In the genomic region with DNA sequence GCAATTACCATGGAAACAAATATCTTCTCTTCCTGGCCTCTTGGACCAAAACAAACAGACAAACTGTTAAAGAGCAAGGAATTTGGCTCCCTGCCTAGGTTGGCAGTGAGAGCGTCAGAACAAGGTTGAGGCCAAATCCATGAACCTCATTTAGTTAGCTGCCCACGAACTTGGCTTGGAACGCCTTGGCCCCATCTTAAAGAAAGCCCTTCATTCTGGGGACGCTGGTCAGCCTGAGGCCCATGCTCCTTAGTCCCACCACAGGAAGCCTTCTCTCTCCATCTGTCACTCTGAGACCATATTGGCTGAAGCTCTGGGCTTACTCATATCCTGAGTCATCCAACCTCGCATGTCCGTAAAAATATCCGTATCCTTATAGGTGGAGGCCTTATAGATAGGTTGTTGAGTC, we compare ENCODE assay signal across 11 cellular contexts.
DNase-seq lines count a peak whose midpoint lies in the region; ATAC-seq and TF ChIP-seq lines count a peak whose summit lies in the region.
"Had no signal": no experiment of that assay in that cellular context is flagged by ENCODE, and none has a peak within 500 bp of the region (broad histone marks: within the 10 kb centered on the region; RNA-seq: fewer than 3 reads in every experiment).

No MANE protein-coding gene starts in this region.

- DNase-seq in Right ventricle myocardium superior (peak; percentile 55), cardiac septum (ENCODE audit: low spot score) (no peak), astrocyte of the spinal cord (ENCODE audit: low read depth, low spot score) (peak; percentile 87), left ventricle myocardium superior (peak; percentile 47), aorta (peak in 1 of 2 donors; percentile 50), NCI-H524 treated with DMSO at 0.1 percent for 48 hours (lab: John Stamatoyannopoulos, UW) (no peak), DMS79 treated with DMSO at 0.1 percent for 48 hours (lab: John Stamatoyannopoulos, UW) (no peak)
- DNase-seq: SHP77 treated with DMSO at 0.1 percent for 48 hours had no signal

- peak; percentile 65 for ATAC-seq in Right ventricle myocardium superior (ENCODE audit: poor library complexity)
- ATAC-seq in left ventricle myocardium superior: peak; percentile 52
- ATAC-seq in aorta (ENCODE audit: low FRiP score): peak; percentile 40
- ATAC-seq in HG02588 (IDR thresholded peaks at IDR 0.05; ENCODE audit: unreplicated experiment): no peak

- intact Hi-C loops in Right ventricle myocardium superior (cut with DNase I): loop anchor here (2.0 to 10.0 kb wide), 2 partner anchors 260 to 348 kb away; no protein-coding TSS in a partner anchor
- intact Hi-C loops in cardiac septum (cut with DNase I): loop anchor here (2.0 to 10.0 kb wide), 5 partner anchors 101 to 578 kb away; a partner anchor contains a TSS
- intact Hi-C loops in left ventricle myocardium superior (cut with micrococcal nuclease): loop anchor here (5.0 kb wide), 2 partner anchors 261 to 346 kb away; no protein-coding TSS in a partner anchor
- intact Hi-C loops in aorta (cut with DNase I): loop anchor here (2.0 to 5.0 kb wide), 6 partner anchors 260 to 586 kb away; no protein-coding TSS in a partner anchor

- in situ Hi-C loops in astrocyte of the spinal cord (cut with HindIII; ENCODE audit: low sequenced_read_pairs): no loop called here

- no peaks in the 10 kb centered on the region for H3K36me3 ChIP-seq in aorta (ENCODE audit: control insufficient read depth in 1 of 2, insufficient read depth in 2 of 2, low read length in 1 of 2)
- H3K36me3 ChIP-seq: BLaER1 had no signal

- H3K27ac ChIP-seq in aorta (ENCODE audit: low read depth in 1 of 2, low read length in 2 of 2): no peak overlapping the region
- H3K27ac ChIP-seq: BLaER1 had no signal

- WGBS in aorta, 2 donors: 2 to 8% methylated on average over 7 of the region's 7 CpGs

- no peaks in the 10 kb centered on the region for H3K27me3 ChIP-seq in aorta (ENCODE audit: control insufficient read depth in 1 of 2, insufficient read depth in 2 of 2, low read length in 1 of 2)
- H3K27me3 ChIP-seq: BLaER1, dorsolateral prefrontal cortex had no signal

- no peaks in the 10 kb centered on the region for H3K4me1 ChIP-seq in aorta (ENCODE audit: control insufficient read depth in 1 of 2, insufficient read depth in 2 of 2, low read length in 2 of 2)

- TF ChIP-seq CTCF in astrocyte of the spinal cord (IDR thresholded peaks at IDR 0.05; ENCODE audit: low read depth, low read length): no peak

- H3K9me3 ChIP-seq in aorta (ENCODE audit: control insufficient read depth, low read length): no peaks in the 10 kb centered on the region
- H3K9me3 ChIP-seq: BLaER1 had no signal

- H3K4me3 ChIP-seq in astrocyte of the spinal cord (ENCODE audit: low read depth, low read length) (no peak overlapping the region), aorta (ENCODE audit: low read length in 2 of 2) (no peak overlapping the region)
- H3K4me3 ChIP-seq: BLaER1, dorsolateral prefrontal cortex had no signal

Comparison
In these comparisons a context has a peak if more than half of its experiments do, and no peak if none do; other contexts are left out.
1. DNase-seq: peak in Right ventricle myocardium superior (single experiment), astrocyte of the spinal cord (single experiment) and left ventricle myocardium superior (single experiment); none in cardiac septum (single experiment), NCI-H524 treated with DMSO at 0.1 percent for 48 hours (single experiment) and DMS79 treated with DMSO at 0.1 percent for 48 hours (single experiment).